15 cellular contexts compared by ENCODE assay signal in genomic region chr13:25654332-25654731, GRCh38.
DNase-seq lines count a peak whose midpoint lies in the region; ATAC-seq, FAIRE-seq and TF ChIP-seq lines count a peak whose summit lies in the region.
"Had no signal": no experiment of that assay in that cellular context is flagged by ENCODE, and none has a peak within 500 bp of the region (broad histone marks: within the 10 kb centered on the region; RNA-seq: fewer than 3 reads in every experiment).

No MANE protein-coding gene starts in this region.

- CTCF ChIA-PET in IMR-90 (lab: Yijun Ruan, JAX) = no interaction called here
- CTCF ChIA-PET in mammary epithelial cell (lab: Charles Lee; ENCODE audit: low non-redundant PET) = no interaction called here

- no peak overlapping the region for H4K91ac ChIP-seq in IMR-90 (ENCODE audit: insufficient read depth, low read depth, low read length)

- H2AFZ ChIP-seq in IMR-90 (replicated peaks; ENCODE audit: low read length, poor library complexity) (peak overlapping the region; percentile 6), mammary epithelial cell (ENCODE audit: low read depth, low read length) (no peak overlapping the region)

- H3K56ac ChIP-seq in IMR-90 (ENCODE audit: extremely low read depth, insufficient read depth, low read length) = no peak overlapping the region

- H4K5ac ChIP-seq in IMR-90 (ENCODE audit: low read depth, low read length) = no peak overlapping the region

- DNase-seq in IMR-90 = no peak
- peak; percentile 44 to 82 for DNase-seq in NCI-H524 (lab: John Stamatoyannopoulos, UW)
- DNase-seq in mammary epithelial cell = peak; percentile 22
- peak; percentile 36 for DNase-seq in skeletal muscle cell (ENCODE audit: low read depth)
- DNase-seq in frontal cortex (ENCODE audit: low spot score in 2 of 2) = no peak
- DNase-seq in urothelium cell line (ENCODE audit: low spot score) = no peak
- DNase-seq: Karpas-422, NCI-H1092, NCI-H1694, RPMI8226 had no signal

- H3K36me3 ChIP-seq in IMR-90 (ENCODE audit: control insufficient read depth, insufficient read depth, low read length) (no peaks in the 10 kb centered on the region), mammary epithelial cell (ENCODE audit: insufficient read depth, low read length) (no peaks in the 10 kb centered on the region)
- H3K36me3 ChIP-seq: BLaER1, HAP-1 had no signal

- BruUV-seq in IMR-90 (replicated peaks; lab: Mats Ljungman, UMichigan) (no TSS peak), mammary epithelial cell (replicated peaks; lab: Mats Ljungman, UMichigan) (no TSS peak)

- dilution Hi-C loops in IMR-90 (cut with HindIII; ENCODE audit: low sequenced_read_pairs, unreplicated experiment) (no loop called here), mammary epithelial cell (cut with HindIII; ENCODE audit: low sequenced_read_pairs) (no loop called here)

- POLR2A ChIA-PET in IMR-90 (lab: Charles Lee; ENCODE audit: unreplicated experiment) = no interaction called here

- H2BK5ac ChIP-seq in IMR-90 (ENCODE audit: low read depth, low read length, poor library complexity, severe bottlenecking) = no peak overlapping the region

- H3K9me1 ChIP-seq in IMR-90 (ENCODE audit: insufficient read depth, low read length) = no peaks in the 10 kb centered on the region

- H3K18ac ChIP-seq in IMR-90 (ENCODE audit: low read depth, low read length) = no peak overlapping the region

- H3K27ac ChIP-seq in IMR-90 (ENCODE audit: insufficient read depth, low read length) (no peak overlapping the region), mammary epithelial cell (ENCODE audit: insufficient read depth, low read depth, low read length) (no peak overlapping the region)
- H3K27ac ChIP-seq: BLaER1 had no signal

- H3K4ac ChIP-seq in IMR-90 (ENCODE audit: low read depth, low read length) = no peak overlapping the region

- no peaks in the 10 kb centered on the region; the same call in 1 of the 2 replicates for H3K9me3 ChIP-seq in IMR-90 (ENCODE audit: control insufficient read depth, insufficient read depth, low read length)
- H3K9me3 ChIP-seq in mammary epithelial cell (replicated peaks; ENCODE audit: insufficient read depth, low read length) = no peaks in the 10 kb centered on the region
- H3K9me3 ChIP-seq: HAP-1 had no signal

- H3K14ac ChIP-seq in IMR-90 (replicated peaks; ENCODE audit: low read depth, low read length) = no peak overlapping the region

- no peak overlapping the region for H2AK5ac ChIP-seq in IMR-90 (ENCODE audit: low read depth, low read length)

- H2BK20ac ChIP-seq in IMR-90 (ENCODE audit: low read depth, low read length) = no peak overlapping the region

- H4K20me1 ChIP-seq in IMR-90 (ENCODE audit: insufficient read depth, low read length) (no peaks in the 10 kb centered on the region), mammary epithelial cell (ENCODE audit: insufficient read depth, low read length) (no peaks in the 10 kb centered on the region)
- H4K20me1 ChIP-seq: BLaER1 had no signal

- no peak for TF ChIP-seq RAD21 in IMR-90 (IDR thresholded peaks at IDR 0.05; ENCODE audit: low read length)

- in situ Hi-C loops in IMR-90 (cut with MboI; ENCODE audit: low sequenced_read_pairs) (no loop called here), mammary epithelial cell (cut with MboI; ENCODE audit: low sequenced_read_pairs in 2 of 2) (no loop called here)

- H3K4me1 ChIP-seq in IMR-90 (ENCODE audit: control insufficient read depth, insufficient read depth, low read length) = no peaks in the 10 kb centered on the region
- H3K4me1 ChIP-seq in mammary epithelial cell (ENCODE audit: insufficient read depth, low read length) = no peaks in the 10 kb centered on the region
- H3K4me1 ChIP-seq: BLaER1, HAP-1 had no signal

- H3K27me3 ChIP-seq in IMR-90 (ENCODE audit: control insufficient read depth, insufficient read depth, low read length) (no peaks in the 10 kb centered on the region), mammary epithelial cell (ENCODE audit: insufficient read depth, low read length) (no peaks in the 10 kb centered on the region)
- H3K27me3 ChIP-seq: BLaER1 had no signal

- H4K8ac ChIP-seq in IMR-90 (ENCODE audit: low read depth in 2 of 2, low read length in 2 of 2) = no peak overlapping the region

- H3K79me1 ChIP-seq in IMR-90 (ENCODE audit: low read depth in 1 of 2, low read length in 2 of 2) = no peaks in the 10 kb centered on the region

- no peak overlapping the region for H3K9ac ChIP-seq in IMR-90 (ENCODE audit: low read depth, low read length)
- no peak overlapping the region for H3K9ac ChIP-seq in mammary epithelial cell (ENCODE audit: insufficient read depth, low read length)
- H3K9ac ChIP-seq: BLaER1 had no signal

- no peak for ATAC-seq in IMR-90 (ENCODE audit: low read depth)
- ATAC-seq in activated CD4-positive, CD25-positive, alpha-beta regulatory T cell treated with anti-CD3 and anti-CD28 coated beads, Interleukin-2, amount 50 U/mL, for 24 hours = no peak
- ATAC-seq: GM12878 had no signal

- H3K23ac ChIP-seq in IMR-90 (ENCODE audit: low read depth, low read length) = no peak overlapping the region

- TF ChIP-seq POLR2A in IMR-90 (IDR thresholded peaks at IDR 0.05; ENCODE audit: low read depth, low read length) = no peak

- no peaks in the 10 kb centered on the region for H3K79me2 ChIP-seq in mammary epithelial cell (ENCODE audit: insufficient read depth, low read length)

- H3K4me3 ChIP-seq in IMR-90 (ENCODE audit: insufficient read depth, low read depth, low read length) (no peak overlapping the region), mammary epithelial cell (replicated peaks in 1 of 3; ENCODE audit: insufficient read depth in 1 of 3, low read depth in 2 of 3, low read length in 3 of 3) (no peak overlapping the region), skeletal muscle cell (ENCODE audit: low read depth, low read length) (no peak overlapping the region)
- H3K4me3 ChIP-seq: BLaER1, GM12878, HAP-1 had no signal

- no peak for FAIRE-seq in frontal cortex (lab: Jason Lieb, UNC)
- FAIRE-seq in urothelium cell line (lab: Jason Lieb, UNC) = no peak
- FAIRE-seq: GM12878, GM18507 had no signal

- H2BK15ac ChIP-seq in IMR-90 (ENCODE audit: low read depth, low read length) = no peak overlapping the region

- no peak overlapping the region for H2AK9ac ChIP-seq in IMR-90 (replicated peaks; ENCODE audit: low read depth, low read length, poor library complexity)

- 75% methylated on average over 2 of the region's 3 CpGs; no CpG with 5 or more reads in 1 of the 2 experiments for WGBS in IMR-90 (ENCODE audit: extremely low coverage in 2 of 2, insufficient read length in 1 of 2), 2 experiments
- WGBS in mammary epithelial cell (ENCODE audit: low coverage, missing lambda C conversion rate) = 87% methylated on average over 3 of the region's 3 CpGs

- no peak overlapping the region for H2BK120ac ChIP-seq in IMR-90 (ENCODE audit: low read depth, low read length)

- intact Hi-C loops in IMR-90 (cut with micrococcal nuclease) = no loop called here
- intact Hi-C loops in mammary epithelial cell (cut with micrococcal nuclease) = no loop called here

- no peak for TF ChIP-seq CTCF in IMR-90 (conservative IDR thresholded peaks at IDR 0.05; ENCODE audit: low read depth, low read length)
- TF ChIP-seq CTCF in mammary epithelial cell (conservative IDR thresholded peaks at IDR 0.05 in 1 of 2, IDR thresholded peaks at IDR 0.05 in 1 of 2; ENCODE audit: extremely low read depth in 1 of 2, insufficient read depth in 1 of 2, low read depth in 1 of 2, low read length in 2 of 2) = no peak

- H3K4me2 ChIP-seq in IMR-90 (ENCODE audit: low read depth, low read length) = no peak overlapping the region
- H3K4me2 ChIP-seq in mammary epithelial cell (ENCODE audit: insufficient read depth, low read depth, low read length) = no peak overlapping the region
- H3K4me2 ChIP-seq: BLaER1 had no signal

TF ChIP-seq in IMR-90, 13 proteins besides CTCF, POLR2A, EP300 and RAD21:
- TF ChIP-seq, protein P1, sequence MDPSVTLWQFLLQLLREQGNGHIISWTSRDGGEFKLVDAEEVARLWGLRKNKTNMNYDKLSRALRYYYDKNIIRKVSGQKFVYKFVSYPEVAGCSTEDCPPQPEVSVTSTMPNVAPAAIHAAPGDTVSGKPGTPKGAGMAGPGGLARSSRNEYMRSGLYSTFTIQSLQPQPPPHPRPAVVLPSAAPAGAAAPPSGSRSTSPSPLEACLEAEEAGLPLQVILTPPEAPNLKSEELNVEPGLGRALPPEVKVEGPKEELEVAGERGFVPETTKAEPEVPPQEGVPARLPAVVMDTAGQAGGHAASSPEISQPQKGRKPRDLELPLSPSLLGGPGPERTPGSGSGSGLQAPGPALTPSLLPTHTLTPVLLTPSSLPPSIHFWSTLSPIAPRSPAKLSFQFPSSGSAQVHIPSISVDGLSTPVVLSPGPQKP (IDR thresholded peaks at IDR 0.05; ENCODE audit: borderline replicate concordance, low read depth, low read length) = no peak
- TF ChIP-seq RCOR1 (IDR thresholded peaks at IDR 0.05; ENCODE audit: insufficient replicate concordance, low read length) = no peak
- TF ChIP-seq MAFK (IDR thresholded peaks at IDR 0.05; ENCODE audit: low read depth, low read length) = no peak
- TF ChIP-seq CHD1 (IDR thresholded peaks at IDR 0.05; ENCODE audit: low read depth, low read length) = no peak
- no peak for TF ChIP-seq FOS (IDR thresholded peaks at IDR 0.05; ENCODE audit: low read depth, low read length)
- TF ChIP-seq RFX5 (IDR thresholded peaks at IDR 0.05; ENCODE audit: low read depth, low read length) = no peak
- no peak for TF ChIP-seq MAZ (IDR thresholded peaks at IDR 0.05; ENCODE audit: borderline replicate concordance, low read depth, low read length)
- no peak for TF ChIP-seq USF2 (IDR thresholded peaks at IDR 0.05; ENCODE audit: low read depth, low read length)
- TF ChIP-seq MXI1 (IDR thresholded peaks at IDR 0.05; ENCODE audit: borderline replicate concordance, low read depth, low read length) = no peak
- no peak for TF ChIP-seq CEBPB (IDR thresholded peaks at IDR 0.05; ENCODE audit: low read depth, low read length)
- no peak for TF ChIP-seq SMC3 (IDR thresholded peaks at IDR 0.05; ENCODE audit: low read depth, low read length)
- no peak for TF ChIP-seq NFE2L2 (IDR thresholded peaks at IDR 0.05; ENCODE audit: low read depth, low read length)
- no peak for TF ChIP-seq BHLHE40 (IDR thresholded peaks at IDR 0.05; ENCODE audit: low read depth, low read length)

Comparison
In these comparisons a context has a peak if more than half of its experiments do, and no peak if none do; other contexts are left out.
1. DNase-seq: peak in NCI-H524 (2 of 2), mammary epithelial cell (single experiment) and skeletal muscle cell (single experiment); none in IMR-90 (single experiment), frontal cortex (0 of 2) and urothelium cell line (single experiment).